ENCODE assay signal across 1 cellular context in the genomic region with DNA sequence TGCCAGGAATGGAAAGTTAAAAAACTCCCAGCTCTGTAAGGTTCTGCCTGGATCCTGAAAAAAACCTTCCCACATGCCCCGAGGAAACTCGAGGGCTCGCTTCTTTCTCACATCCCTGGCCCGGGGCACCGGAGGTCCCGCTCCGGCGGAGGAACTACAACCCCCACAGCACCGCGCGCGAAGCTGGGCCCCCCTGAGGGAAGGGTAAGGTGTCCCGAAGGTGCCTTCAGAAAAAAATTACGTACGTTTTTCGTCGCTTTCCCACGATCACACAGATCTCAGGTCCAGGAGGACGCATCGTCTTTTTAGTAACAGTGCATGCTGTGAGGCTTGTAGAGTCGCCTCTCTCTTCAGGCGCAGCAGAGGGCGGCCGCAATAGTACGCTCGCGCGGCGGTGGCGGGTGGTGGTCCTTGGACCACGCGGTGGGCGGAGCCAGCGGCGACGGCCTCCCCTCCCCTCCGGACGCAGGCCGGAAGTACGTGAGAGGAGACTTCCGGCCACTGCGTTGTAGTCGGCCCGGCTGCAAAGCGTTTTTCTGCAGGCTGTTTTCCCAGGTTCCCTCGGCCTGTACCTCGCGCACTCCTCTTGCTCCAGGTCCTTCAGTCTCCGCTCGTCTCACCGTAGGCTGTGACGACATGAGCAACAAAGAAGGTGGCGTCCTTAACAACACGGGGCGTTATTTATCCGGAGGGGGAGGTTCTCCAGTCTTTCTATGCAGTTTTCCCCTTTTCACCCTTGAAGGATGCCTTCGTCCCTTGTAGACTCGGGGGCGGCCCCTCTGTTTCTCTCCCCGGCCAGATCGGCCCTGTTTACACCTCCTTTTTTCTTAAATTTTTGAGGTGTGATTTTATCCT.
A peak's percentile ranks its signal among the peaks of the same experiment; 100 is the strongest.
TF ChIP-seq lines count a peak whose summit lies in the region.

Gene TSNAX, plus strand, starts transcription at position 495 of the 855 bp plus-strand sequence. Its CDS starts 142 bp downstream, at position 637.

TF ChIP-seq in HepG2, 621 proteins besides CTCF, POLR2A, EP300 and RAD21 (continued from another document and continues in another):
- TF ChIP-seq, protein P1, sequence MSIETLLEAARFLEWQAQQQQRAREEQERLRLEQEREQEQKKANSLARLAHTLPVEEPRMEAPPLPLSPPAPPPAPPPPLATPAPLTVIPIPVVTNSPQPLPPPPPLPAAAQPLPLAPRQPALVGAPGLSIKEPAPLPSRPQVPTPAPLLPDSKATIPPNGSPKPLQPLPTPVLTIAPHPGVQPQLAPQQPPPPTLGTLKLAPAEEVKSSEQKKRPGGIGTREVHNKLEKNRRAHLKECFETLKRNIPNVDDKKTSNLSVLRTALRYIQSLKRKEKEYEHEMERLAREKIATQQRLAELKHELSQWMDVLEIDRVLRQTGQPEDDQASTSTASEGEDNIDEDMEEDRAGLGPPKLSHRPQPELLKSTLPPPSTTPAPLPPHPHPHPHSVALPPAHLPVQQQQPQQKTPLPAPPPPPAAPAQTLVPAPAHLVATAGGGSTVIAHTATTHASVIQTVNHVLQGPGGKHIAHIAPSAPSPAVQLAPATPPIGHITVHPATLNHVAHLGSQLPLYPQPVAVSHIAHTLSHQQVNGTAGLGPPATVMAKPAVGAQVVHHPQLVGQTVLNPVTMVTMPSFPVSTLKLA (IDR thresholded peaks at IDR 0.05), result peak; percentile 67
- TF ChIP-seq ZNF136 (CRISPR knock-in tag; IDR thresholded peaks at IDR 0.05; ENCODE audit: low read depth), result 0 out of 2 replicates have a peak, but pooled peaks have one; percentile 49
- TF ChIP-seq PRPF4 (IDR thresholded peaks at IDR 0.05; ENCODE audit: low read depth, low read length, poor library complexity, severe bottlenecking), result no peak
- TF ChIP-seq ZFP36L2 (CRISPR knock-in tag; IDR thresholded peaks at IDR 0.05), result no peak
- peak; percentile 35; the same call in 1 of the 2 replicates for TF ChIP-seq GLI4 (CRISPR knock-in tag; IDR thresholded peaks at IDR 0.05; ENCODE audit: borderline replicate concordance)
- TF ChIP-seq SRY (CRISPR knock-in tag; IDR thresholded peaks at IDR 0.05), result peak; percentile 55
- TF ChIP-seq MBD4 (IDR thresholded peaks at IDR 0.05; ENCODE audit: borderline replicate concordance, low read length), result no peak
- TF ChIP-seq SP2 (CRISPR knock-in tag; IDR thresholded peaks at IDR 0.05), result peak; percentile 71
- TF ChIP-seq HIC2 (CRISPR knock-in tag; IDR thresholded peaks at IDR 0.05; ENCODE audit: low read depth), result peak; percentile 57; the same call in 1 of the 2 replicates
- TF ChIP-seq, protein P2, sequence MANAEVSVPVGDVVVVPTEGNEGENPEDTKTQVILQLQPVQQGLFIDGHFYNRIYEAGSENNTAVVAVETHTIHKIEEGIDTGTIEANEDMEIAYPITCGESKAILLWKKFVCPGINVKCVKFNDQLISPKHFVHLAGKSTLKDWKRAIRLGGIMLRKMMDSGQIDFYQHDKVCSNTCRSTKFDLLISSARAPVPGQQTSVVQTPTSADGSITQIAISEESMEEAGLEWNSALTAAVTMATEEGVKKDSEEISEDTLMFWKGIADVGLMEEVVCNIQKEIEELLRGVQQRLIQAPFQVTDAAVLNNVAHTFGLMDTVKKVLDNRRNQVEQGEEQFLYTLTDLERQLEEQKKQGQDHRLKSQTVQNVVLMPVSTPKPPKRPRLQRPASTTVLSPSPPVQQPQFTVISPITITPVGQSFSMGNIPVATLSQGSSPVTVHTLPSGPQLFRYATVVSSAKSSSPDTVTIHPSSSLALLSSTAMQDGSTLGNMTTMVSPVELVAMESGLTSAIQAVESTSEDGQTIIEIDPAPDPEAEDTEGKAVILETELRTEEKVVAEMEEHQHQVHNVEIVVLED (CRISPR knock-in tag; IDR thresholded peaks at IDR 0.05; ENCODE audit: borderline replicate concordance), result peak; percentile 97
- no peak for TF ChIP-seq ZMYM3 (CRISPR knock-in tag; IDR thresholded peaks at IDR 0.05)
- TF ChIP-seq REXO4 (CRISPR knock-in tag; IDR thresholded peaks at IDR 0.05; ENCODE audit: borderline replicate concordance), result no peak
- peak; percentile 92 for TF ChIP-seq TAF1 (CRISPR knock-in tag; IDR thresholded peaks at IDR 0.05)
- TF ChIP-seq ZFP82 (CRISPR knock-in tag; IDR thresholded peaks at IDR 0.05; ENCODE audit: borderline replicate concordance), result no peak; the same call in none of the 2 replicates
- TF ChIP-seq, protein P3, sequence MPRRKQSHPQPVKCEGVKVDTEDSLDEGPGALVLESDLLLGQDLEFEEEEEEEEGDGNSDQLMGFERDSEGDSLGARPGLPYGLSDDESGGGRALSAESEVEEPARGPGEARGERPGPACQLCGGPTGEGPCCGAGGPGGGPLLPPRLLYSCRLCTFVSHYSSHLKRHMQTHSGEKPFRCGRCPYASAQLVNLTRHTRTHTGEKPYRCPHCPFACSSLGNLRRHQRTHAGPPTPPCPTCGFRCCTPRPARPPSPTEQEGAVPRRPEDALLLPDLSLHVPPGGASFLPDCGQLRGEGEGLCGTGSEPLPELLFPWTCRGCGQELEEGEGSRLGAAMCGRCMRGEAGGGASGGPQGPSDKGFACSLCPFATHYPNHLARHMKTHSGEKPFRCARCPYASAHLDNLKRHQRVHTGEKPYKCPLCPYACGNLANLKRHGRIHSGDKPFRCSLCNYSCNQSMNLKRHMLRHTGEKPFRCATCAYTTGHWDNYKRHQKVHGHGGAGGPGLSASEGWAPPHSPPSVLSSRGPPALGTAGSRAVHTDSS (CRISPR knock-in tag; conservative IDR thresholded peaks at IDR 0.05), result no peak
- no peak for TF ChIP-seq ZNF503 (CRISPR knock-in tag; IDR thresholded peaks at IDR 0.05)
- TF ChIP-seq, protein P4, sequence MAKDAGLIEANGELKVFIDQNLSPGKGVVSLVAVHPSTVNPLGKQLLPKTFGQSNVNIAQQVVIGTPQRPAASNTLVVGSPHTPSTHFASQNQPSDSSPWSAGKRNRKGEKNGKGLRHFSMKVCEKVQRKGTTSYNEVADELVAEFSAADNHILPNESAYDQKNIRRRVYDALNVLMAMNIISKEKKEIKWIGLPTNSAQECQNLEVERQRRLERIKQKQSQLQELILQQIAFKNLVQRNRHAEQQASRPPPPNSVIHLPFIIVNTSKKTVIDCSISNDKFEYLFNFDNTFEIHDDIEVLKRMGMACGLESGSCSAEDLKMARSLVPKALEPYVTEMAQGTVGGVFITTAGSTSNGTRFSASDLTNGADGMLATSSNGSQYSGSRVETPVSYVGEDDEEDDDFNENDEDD (CRISPR knock-in tag; IDR thresholded peaks at IDR 0.05; ENCODE audit: borderline replicate concordance), result peak; percentile 72
- TF ChIP-seq ZNF619 (CRISPR knock-in tag; IDR thresholded peaks at IDR 0.05), result peak; percentile 78
- TF ChIP-seq BCL6 (CRISPR knock-in tag; IDR thresholded peaks at IDR 0.05), result peak; percentile 20
- peak; percentile 73 for TF ChIP-seq TFDP2 (CRISPR knock-in tag; IDR thresholded peaks at IDR 0.05)
- TF ChIP-seq ZNF547 (CRISPR knock-in tag; IDR thresholded peaks at IDR 0.05), result peak; percentile 71; the same call in 1 of the 2 replicates
- TF ChIP-seq KDM3A (CRISPR knock-in tag; IDR thresholded peaks at IDR 0.05; ENCODE audit: low read depth), result no peak; the same call in 1 of the 2 replicates
- TF ChIP-seq ZNF768 (CRISPR knock-in tag; IDR thresholded peaks at IDR 0.05), result peak; percentile 52; the same call in 1 of the 2 replicates
- 0 out of 2 replicates have a peak, but pooled peaks have one; percentile 43 for TF ChIP-seq ZNF235 (CRISPR knock-in tag; IDR thresholded peaks at IDR 0.05; ENCODE audit: borderline replicate concordance)
- no peak for TF ChIP-seq NFE2L1 (CRISPR knock-in tag; IDR thresholded peaks at IDR 0.05; ENCODE audit: borderline replicate concordance)
- no peak for TF ChIP-seq MAZ (IDR thresholded peaks at IDR 0.05; ENCODE audit: borderline replicate concordance, low read depth, low read length)
- peak; percentile 89 for TF ChIP-seq MAZ (CRISPR knock-in tag; IDR thresholded peaks at IDR 0.05; ENCODE audit: low read depth)
- peak; percentile 66; the same call in 1 of the 2 replicates for TF ChIP-seq IRF2 (CRISPR knock-in tag; IDR thresholded peaks at IDR 0.05)
- peak; percentile 69; the same call in 1 of the 2 replicates for TF ChIP-seq POGZ (CRISPR knock-in tag; IDR thresholded peaks at IDR 0.05)
- peak; percentile 93 for TF ChIP-seq ZFY (CRISPR knock-in tag; IDR thresholded peaks at IDR 0.05)
- peak; percentile 83 for TF ChIP-seq KAT7 (CRISPR knock-in tag; IDR thresholded peaks at IDR 0.05; ENCODE audit: borderline replicate concordance)
- peak; percentile 34; the same call in 1 of the 2 replicates for TF ChIP-seq ZNF639 (CRISPR knock-in tag; conservative IDR thresholded peaks at IDR 0.05)
- TF ChIP-seq KDM5A (IDR thresholded peaks at IDR 0.05; ENCODE audit: borderline replicate concordance, low read length), result peak; percentile 46
- TF ChIP-seq ZNF607 (CRISPR knock-in tag; IDR thresholded peaks at IDR 0.05; ENCODE audit: borderline replicate concordance), result peak; percentile 96
- TF ChIP-seq, protein P5, sequence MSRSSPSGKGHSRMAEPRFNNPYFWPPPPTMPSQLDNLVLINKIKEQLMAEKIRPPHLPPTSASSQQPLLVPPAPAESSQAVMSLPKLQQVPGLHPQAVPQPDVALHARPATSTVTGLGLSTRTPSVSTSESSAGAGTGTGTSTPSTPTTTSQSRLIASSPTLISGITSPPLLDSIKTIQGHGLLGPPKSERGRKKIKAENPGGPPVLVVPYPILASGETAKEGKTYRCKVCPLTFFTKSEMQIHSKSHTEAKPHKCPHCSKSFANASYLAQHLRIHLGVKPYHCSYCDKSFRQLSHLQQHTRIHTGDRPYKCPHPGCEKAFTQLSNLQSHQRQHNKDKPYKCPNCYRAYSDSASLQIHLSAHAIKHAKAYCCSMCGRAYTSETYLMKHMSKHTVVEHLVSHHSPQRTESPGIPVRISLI (CRISPR knock-in tag; IDR thresholded peaks at IDR 0.05; ENCODE audit: borderline replicate concordance), result 0 out of 2 replicates have a peak, but pooled peaks have one; percentile 10
- TF ChIP-seq PHF8 (CRISPR knock-in tag; IDR thresholded peaks at IDR 0.05), result peak; percentile 89
- TF ChIP-seq ATF1 (CRISPR knock-in tag; IDR thresholded peaks at IDR 0.05), result peak; percentile 80
- TF ChIP-seq, protein P6, sequence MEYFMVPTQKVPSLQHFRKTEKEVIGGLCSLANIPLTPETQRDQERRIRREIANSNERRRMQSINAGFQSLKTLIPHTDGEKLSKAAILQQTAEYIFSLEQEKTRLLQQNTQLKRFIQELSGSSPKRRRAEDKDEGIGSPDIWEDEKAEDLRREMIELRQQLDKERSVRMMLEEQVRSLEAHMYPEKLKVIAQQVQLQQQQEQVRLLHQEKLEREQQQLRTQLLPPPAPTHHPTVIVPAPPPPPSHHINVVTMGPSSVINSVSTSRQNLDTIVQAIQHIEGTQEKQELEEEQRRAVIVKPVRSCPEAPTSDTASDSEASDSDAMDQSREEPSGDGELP (IDR thresholded peaks at IDR 0.05; ENCODE audit: borderline replicate concordance, low read depth), result peak; percentile 33; the same call in 1 of the 2 replicates
- no peak for TF ChIP-seq ADNP (CRISPR knock-in tag; IDR thresholded peaks at IDR 0.05)
- TF ChIP-seq, protein P7, sequence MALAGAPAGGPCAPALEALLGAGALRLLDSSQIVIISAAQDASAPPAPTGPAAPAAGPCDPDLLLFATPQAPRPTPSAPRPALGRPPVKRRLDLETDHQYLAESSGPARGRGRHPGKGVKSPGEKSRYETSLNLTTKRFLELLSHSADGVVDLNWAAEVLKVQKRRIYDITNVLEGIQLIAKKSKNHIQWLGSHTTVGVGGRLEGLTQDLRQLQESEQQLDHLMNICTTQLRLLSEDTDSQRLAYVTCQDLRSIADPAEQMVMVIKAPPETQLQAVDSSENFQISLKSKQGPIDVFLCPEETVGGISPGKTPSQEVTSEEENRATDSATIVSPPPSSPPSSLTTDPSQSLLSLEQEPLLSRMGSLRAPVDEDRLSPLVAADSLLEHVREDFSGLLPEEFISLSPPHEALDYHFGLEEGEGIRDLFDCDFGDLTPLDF (CRISPR knock-in tag; IDR thresholded peaks at IDR 0.05), result peak; percentile 67
- peak; percentile 69 for TF ChIP-seq NAIF1 (CRISPR knock-in tag; IDR thresholded peaks at IDR 0.05; ENCODE audit: borderline replicate concordance)
- no peak for TF ChIP-seq ZNF672 (CRISPR knock-in tag; IDR thresholded peaks at IDR 0.05)
- no peak for TF ChIP-seq NONO (IDR thresholded peaks at IDR 0.05)
- peak; percentile 76; the same call in 1 of the 2 replicates for TF ChIP-seq NONO (CRISPR knock-in tag; conservative IDR thresholded peaks at IDR 0.05)
